ENCODE assay signal across 8 cellular contexts in genomic region chr3:59857589-59858346, GRCh38.
DNase-seq lines count a peak whose midpoint lies in the region; ATAC-seq lines count a peak whose summit lies in the region.

No MANE protein-coding gene starts in this region.

- intact Hi-C loops in left colon (cut with DNase I, micrococcal nuclease), result loop anchor here in 1 of 2 donors (5.0 to 10.0 kb wide), 2 partner anchors 280 to 653 kb away; no protein-coding TSS in a partner anchor

- ATAC-seq in GM19023 (IDR thresholded peaks at IDR 0.05; ENCODE audit: unreplicated experiment), result peak; percentile 99
- peak; percentile 96 for ATAC-seq in HG03139 (IDR thresholded peaks at IDR 0.05; ENCODE audit: unreplicated experiment)
- peak; percentile 93 for ATAC-seq in central memory CD8-positive, alpha-beta T cell (replicated peaks; ENCODE audit: extremely low read depth, poor library complexity, severe bottlenecking)
- ATAC-seq in left colon, result peak; percentile 99

- no peak overlapping the region for H3K27ac Mint-ChIP-seq in central memory CD8-positive, alpha-beta T cell (ENCODE audit: low read depth)

- H3K9me3 Mint-ChIP-seq in central memory CD8-positive, alpha-beta T cell, result no peaks in the 10 kb centered on the region

- H3K4me1 Mint-ChIP-seq in central memory CD8-positive, alpha-beta T cell, result peaks cover 7% of the 10 kb centered on the region

- H3K4me3 Mint-ChIP-seq in central memory CD8-positive, alpha-beta T cell, result no peak overlapping the region

- no peaks in the 10 kb centered on the region for H3K27me3 Mint-ChIP-seq in central memory CD8-positive, alpha-beta T cell

- peak; percentile 87 for DNase-seq in AG20443 (ENCODE audit: low spot score)
- peak; percentile 25 for DNase-seq in NCI-H345 treated with DMSO at 0.1 percent for 48 hours (lab: John Stamatoyannopoulos, UW; ENCODE audit: unreplicated experiment)
- DNase-seq in activated CD4-positive, alpha-beta T cell treated with anti-CD3 and anti-CD28 coated beads for 1 hour, result peak; percentile 51
- peak; percentile 59 to 62 for DNase-seq in central memory CD8-positive, alpha-beta T cell (ENCODE audit: low spot score in 2 of 2)
- DNase-seq in left colon, result peak; percentile 61 to 91
- peak; percentile 84 for DNase-seq in stimulated activated CD4-positive, alpha-beta T cell treated with anti-CD3 and anti-CD28 coated beads, Interleukin-4, amount 100 ng/mL, for 24 hours

- no peaks in the 10 kb centered on the region for H3K36me3 Mint-ChIP-seq in central memory CD8-positive, alpha-beta T cell (ENCODE audit: insufficient read depth)

Comparison
In these comparisons a context has a peak if more than half of its experiments do, and no peak if none do; other contexts are left out.
1. Peak in every context shown above with its lines: DNase-seq and ATAC-seq.
2. DNase-seq: peak in every context shown above with its lines; median percentile 87 in AG20443; 84 in stimulated activated CD4-positive, alpha-beta T cell treated with anti-CD3 and anti-CD28 coated beads, Interleukin-4, amount 100 ng/mL, for 24 hours; 76 in left colon; 60 in central memory CD8-positive, alpha-beta T cell; 51 in activated CD4-positive, alpha-beta T cell treated with anti-CD3 and anti-CD28 coated beads for 1 hour; 25 in NCI-H345 treated with DMSO at 0.1 percent for 48 hours.